1 cellular context compared by ENCODE assay signal in the genomic region with DNA sequence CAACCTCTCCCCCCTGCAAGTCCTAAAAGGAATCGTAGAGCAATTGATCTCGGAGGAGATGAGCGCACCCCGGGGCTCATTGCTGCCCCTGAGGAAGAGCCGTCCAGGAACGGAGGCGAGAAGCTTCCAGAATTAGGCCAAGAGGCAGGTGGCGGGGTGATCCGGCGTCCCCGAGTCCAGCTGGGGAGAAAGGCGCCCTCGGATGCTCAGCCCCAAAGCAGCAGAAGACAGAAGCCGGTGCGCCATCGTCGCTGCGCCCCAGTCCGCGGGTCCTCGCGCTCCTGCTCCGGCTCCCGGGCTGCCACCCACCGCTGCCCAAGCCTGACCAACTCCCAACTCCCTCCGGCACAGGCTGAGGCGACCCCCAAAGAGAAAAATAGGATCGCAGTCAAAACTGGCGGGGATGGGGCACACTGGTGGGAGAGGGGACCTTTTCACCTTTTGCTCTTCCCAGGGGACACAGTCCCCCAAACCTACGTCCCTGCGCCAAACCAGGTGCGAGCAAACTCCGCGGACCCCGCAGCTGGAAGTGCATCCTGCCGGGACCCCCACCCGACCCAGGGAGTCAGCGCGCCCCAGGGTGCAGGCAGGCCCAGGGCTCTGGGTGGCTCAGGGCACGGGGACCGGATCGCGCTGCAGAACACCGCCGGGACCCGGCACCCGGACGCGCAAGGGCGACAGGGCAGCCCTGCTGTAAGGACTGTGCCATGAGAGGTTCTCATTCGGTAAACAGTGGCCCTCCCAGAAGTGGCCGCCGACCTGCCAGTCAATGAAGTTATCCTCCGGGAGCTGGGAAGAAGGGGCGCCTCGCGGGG.
TF ChIP-seq lines count a peak whose summit lies in the region.

No MANE protein-coding gene starts in this region.

TF ChIP-seq in WTC11, 78 proteins besides CTCF, POLR2A, EP300 and RAD21 (continued from another document):
- TF ChIP-seq, protein P1, sequence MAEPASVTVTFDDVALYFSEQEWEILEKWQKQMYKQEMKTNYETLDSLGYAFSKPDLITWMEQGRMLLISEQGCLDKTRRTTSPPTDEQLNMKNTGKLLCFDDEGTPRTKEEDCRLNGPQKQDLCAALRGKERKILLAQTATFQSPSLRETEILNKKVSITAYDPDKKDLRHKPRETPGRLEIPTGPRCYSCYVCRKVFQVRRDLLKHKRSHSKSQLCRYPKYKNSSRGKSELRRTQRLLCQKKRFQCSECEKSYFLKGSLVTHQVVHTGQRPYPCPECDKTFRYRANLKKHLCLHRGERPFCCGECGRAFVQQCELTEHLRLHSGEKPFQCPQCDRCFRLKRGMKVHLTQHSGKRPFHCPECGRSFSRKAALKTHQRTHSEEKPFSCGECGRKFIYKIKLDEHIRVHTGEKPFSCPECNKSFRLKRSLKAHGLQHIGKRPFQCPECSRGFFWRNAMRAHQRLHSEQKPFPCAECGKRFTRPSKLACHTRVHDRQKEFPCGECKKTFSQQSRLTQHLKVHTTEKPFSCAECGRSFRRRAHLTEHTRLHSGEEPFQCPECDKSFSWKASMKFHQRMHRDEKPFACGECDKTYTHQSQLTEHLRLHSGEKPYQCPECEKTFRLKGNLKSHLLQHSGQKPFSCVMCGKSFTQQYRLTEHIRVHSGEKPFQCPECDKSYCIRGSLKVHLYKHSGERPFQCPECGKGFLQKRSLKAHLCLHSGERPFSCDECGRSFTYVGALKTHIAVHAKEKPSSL (CRISPR knock-in tag; conservative IDR thresholded peaks at IDR 0.05) = no peak
- TF ChIP-seq ZNF232 (CRISPR knock-in tag; IDR thresholded peaks at IDR 0.05) (no peak), EMX1 (CRISPR knock-in tag; IDR thresholded peaks at IDR 0.05) (no peak), FOXP1 (CRISPR knock-in tag; IDR thresholded peaks at IDR 0.05; ENCODE audit: borderline replicate concordance) (0 out of 2 replicates have a peak, but pooled peaks have one; percentile 34), KAT7 (CRISPR knock-in tag; IDR thresholded peaks at IDR 0.05; ENCODE audit: borderline replicate concordance) (no peak), NFATC4 (CRISPR knock-in tag; IDR thresholded peaks at IDR 0.05) (no peak), RELA (CRISPR knock-in tag; IDR thresholded peaks at IDR 0.05; ENCODE audit: borderline replicate concordance) (no peak), CREB1 (CRISPR knock-in tag; IDR thresholded peaks at IDR 0.05) (no peak), ZNF423 (CRISPR knock-in tag; IDR thresholded peaks at IDR 0.05) (peak; percentile 78), NFYB (CRISPR knock-in tag; conservative IDR thresholded peaks at IDR 0.05; ENCODE audit: low read depth) (no peak), HMGA2 (CRISPR knock-in tag; IDR thresholded peaks at IDR 0.05) (no peak), ETV6 (CRISPR knock-in tag; IDR thresholded peaks at IDR 0.05) (no peak), SP1 (CRISPR knock-in tag; conservative IDR thresholded peaks at IDR 0.05) (no peak)
- TF ChIP-seq, protein P2, sequence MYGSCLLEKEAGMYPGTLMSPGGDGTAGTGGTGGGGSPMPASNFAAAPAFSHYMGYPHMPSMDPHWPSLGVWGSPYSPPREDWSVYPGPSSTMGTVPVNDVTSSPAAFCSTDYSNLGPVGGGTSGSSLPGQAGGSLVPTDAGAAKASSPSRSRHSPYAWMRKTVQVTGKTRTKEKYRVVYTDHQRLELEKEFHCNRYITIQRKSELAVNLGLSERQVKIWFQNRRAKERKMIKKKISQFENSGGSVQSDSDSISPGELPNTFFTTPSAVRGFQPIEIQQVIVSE (CRISPR knock-in tag; IDR thresholded peaks at IDR 0.05; ENCODE audit: borderline replicate concordance) = no peak
- TF ChIP-seq, protein P3, sequence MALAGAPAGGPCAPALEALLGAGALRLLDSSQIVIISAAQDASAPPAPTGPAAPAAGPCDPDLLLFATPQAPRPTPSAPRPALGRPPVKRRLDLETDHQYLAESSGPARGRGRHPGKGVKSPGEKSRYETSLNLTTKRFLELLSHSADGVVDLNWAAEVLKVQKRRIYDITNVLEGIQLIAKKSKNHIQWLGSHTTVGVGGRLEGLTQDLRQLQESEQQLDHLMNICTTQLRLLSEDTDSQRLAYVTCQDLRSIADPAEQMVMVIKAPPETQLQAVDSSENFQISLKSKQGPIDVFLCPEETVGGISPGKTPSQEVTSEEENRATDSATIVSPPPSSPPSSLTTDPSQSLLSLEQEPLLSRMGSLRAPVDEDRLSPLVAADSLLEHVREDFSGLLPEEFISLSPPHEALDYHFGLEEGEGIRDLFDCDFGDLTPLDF (CRISPR knock-in tag; IDR thresholded peaks at IDR 0.05) = no peak
- TF ChIP-seq, protein P4, sequence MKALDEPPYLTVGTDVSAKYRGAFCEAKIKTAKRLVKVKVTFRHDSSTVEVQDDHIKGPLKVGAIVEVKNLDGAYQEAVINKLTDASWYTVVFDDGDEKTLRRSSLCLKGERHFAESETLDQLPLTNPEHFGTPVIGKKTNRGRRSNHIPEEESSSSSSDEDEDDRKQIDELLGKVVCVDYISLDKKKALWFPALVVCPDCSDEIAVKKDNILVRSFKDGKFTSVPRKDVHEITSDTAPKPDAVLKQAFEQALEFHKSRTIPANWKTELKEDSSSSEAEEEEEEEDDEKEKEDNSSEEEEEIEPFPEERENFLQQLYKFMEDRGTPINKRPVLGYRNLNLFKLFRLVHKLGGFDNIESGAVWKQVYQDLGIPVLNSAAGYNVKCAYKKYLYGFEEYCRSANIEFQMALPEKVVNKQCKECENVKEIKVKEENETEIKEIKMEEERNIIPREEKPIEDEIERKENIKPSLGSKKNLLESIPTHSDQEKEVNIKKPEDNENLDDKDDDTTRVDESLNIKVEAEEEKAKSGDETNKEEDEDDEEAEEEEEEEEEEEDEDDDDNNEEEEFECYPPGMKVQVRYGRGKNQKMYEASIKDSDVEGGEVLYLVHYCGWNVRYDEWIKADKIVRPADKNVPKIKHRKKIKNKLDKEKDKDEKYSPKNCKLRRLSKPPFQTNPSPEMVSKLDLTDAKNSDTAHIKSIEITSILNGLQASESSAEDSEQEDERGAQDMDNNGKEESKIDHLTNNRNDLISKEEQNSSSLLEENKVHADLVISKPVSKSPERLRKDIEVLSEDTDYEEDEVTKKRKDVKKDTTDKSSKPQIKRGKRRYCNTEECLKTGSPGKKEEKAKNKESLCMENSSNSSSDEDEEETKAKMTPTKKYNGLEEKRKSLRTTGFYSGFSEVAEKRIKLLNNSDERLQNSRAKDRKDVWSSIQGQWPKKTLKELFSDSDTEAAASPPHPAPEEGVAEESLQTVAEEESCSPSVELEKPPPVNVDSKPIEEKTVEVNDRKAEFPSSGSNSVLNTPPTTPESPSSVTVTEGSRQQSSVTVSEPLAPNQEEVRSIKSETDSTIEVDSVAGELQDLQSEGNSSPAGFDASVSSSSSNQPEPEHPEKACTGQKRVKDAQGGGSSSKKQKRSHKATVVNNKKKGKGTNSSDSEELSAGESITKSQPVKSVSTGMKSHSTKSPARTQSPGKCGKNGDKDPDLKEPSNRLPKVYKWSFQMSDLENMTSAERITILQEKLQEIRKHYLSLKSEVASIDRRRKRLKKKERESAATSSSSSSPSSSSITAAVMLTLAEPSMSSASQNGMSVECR (CRISPR knock-in tag; IDR thresholded peaks at IDR 0.05; ENCODE audit: borderline replicate concordance) = no peak
- TF ChIP-seq, protein P5, sequence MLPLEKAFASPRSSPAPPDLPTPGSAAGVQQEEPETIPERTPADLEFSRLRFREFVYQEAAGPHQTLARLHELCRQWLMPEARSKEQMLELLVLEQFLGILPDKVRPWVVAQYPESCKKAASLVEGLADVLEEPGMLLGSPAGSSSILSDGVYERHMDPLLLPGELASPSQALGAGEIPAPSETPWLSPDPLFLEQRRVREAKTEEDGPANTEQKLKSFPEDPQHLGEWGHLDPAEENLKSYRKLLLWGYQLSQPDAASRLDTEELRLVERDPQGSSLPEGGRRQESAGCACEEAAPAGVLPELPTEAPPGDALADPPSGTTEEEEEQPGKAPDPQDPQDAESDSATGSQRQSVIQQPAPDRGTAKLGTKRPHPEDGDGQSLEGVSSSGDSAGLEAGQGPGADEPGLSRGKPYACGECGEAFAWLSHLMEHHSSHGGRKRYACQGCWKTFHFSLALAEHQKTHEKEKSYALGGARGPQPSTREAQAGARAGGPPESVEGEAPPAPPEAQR (CRISPR knock-in tag; IDR thresholded peaks at IDR 0.05) = no peak
- TF ChIP-seq, protein P6, sequence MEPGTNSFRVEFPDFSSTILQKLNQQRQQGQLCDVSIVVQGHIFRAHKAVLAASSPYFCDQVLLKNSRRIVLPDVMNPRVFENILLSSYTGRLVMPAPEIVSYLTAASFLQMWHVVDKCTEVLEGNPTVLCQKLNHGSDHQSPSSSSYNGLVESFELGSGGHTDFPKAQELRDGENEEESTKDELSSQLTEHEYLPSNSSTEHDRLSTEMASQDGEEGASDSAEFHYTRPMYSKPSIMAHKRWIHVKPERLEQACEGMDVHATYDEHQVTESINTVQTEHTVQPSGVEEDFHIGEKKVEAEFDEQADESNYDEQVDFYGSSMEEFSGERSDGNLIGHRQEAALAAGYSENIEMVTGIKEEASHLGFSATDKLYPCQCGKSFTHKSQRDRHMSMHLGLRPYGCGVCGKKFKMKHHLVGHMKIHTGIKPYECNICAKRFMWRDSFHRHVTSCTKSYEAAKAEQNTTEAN (CRISPR knock-in tag; IDR thresholded peaks at IDR 0.05) = 0 out of 2 replicates have a peak, but pooled peaks have one; percentile 38
